In genomic region chr9:126373241-126373640, GRCh38 we compare ENCODE assay signal across 12 cellular contexts. TPM values are rescaled to one million over a fixed set of nuclear protein-coding genes. Genes with fewer than 3 reads are reported as not detected.
DNase-seq lines count a peak whose midpoint lies in the region; ATAC-seq and TF ChIP-seq lines count a peak whose summit lies in the region.
"Had no signal": no experiment of that assay in that cellular context is flagged by ENCODE, and none has a peak within 500 bp of the region (broad histone marks: within the 10 kb centered on the region; RNA-seq: fewer than 3 reads in every experiment).

No MANE protein-coding gene starts in this region.

- H3K27me3 ChIP-seq in Panc1 (ENCODE audit: control insufficient read depth, insufficient read depth, low read length): no peaks in the 10 kb centered on the region
- no peaks in the 10 kb centered on the region for H3K27me3 ChIP-seq in foreskin keratinocyte
- H3K27me3 ChIP-seq: Peyer's patch had no signal

- CTCF ChIA-PET in Panc1 (lab: Charles Lee): no interaction called here
- CTCF ChIA-PET in GM10248 (lab: Yijun Ruan, JAX): no interaction called here

- H3K36me3 ChIP-seq in Panc1 (ENCODE audit: control insufficient read depth, insufficient read depth, low read length): no peaks in the 10 kb centered on the region
- H3K36me3 ChIP-seq: Peyer's patch had no signal

- peak; percentile 71 for ATAC-seq in Panc1
- peak; percentile 63 for ATAC-seq in foreskin keratinocyte
- no peak for ATAC-seq in HG02759 (IDR thresholded peaks at IDR 0.05; ENCODE audit: unreplicated experiment)

- intact Hi-C loops in Panc1 (cut with micrococcal nuclease; ENCODE audit: unreplicated experiment): no loop called here

- DNase-seq in NCI-H82 (lab: John Stamatoyannopoulos, UW) (peak; percentile 16), NCI-H82 treated with DMSO at 0.1 percent for 48 hours (lab: John Stamatoyannopoulos, UW; ENCODE audit: unreplicated experiment) (no peak), Panc1 (ENCODE audit: low read depth, low spot score) (no peak), foreskin keratinocyte (peak; percentile 56 to 79), superior temporal gyrus (ENCODE audit: extremely low spot score) (peak; percentile 53), cerebellar cortex (ENCODE audit: low spot score) (no peak), GM10248 (ENCODE audit: extremely low spot score) (no peak)
- DNase-seq: activated CD4-positive, CD25-positive, alpha-beta regulatory T cell; activated gamma-delta T cell; AML-193; Peyer's patch had no signal

- H3K27ac ChIP-seq in Panc1 (ENCODE audit: low read length) (0 out of 2 replicates have a peak overlapping the region, but pooled peaks have one; percentile 34), foreskin keratinocyte (no peak overlapping the region)
- H3K27ac ChIP-seq: Peyer's patch had no signal

- BruUV-seq in Panc1 (replicated peaks; lab: Mats Ljungman, UMichigan): no TSS peak

- H3K4me3 ChIP-seq in Panc1 (ENCODE audit: low read depth in 2 of 2, low read length in 2 of 2): 0 out of 4 replicates have a peak overlapping the region, but pooled peaks of 1 of the 2 experiments have one; percentile 6
- H3K4me3 ChIP-seq: Peyer's patch had no signal

- peaks cover 37% of the 10 kb centered on the region for H3K4me1 ChIP-seq in Panc1 (ENCODE audit: control insufficient read depth, insufficient read depth, low read length)
- H3K4me1 ChIP-seq in foreskin keratinocyte: peaks cover 19% of the 10 kb centered on the region

- POLR2A ChIA-PET in Panc1 (lab: Charles Lee) (interaction anchor here (0.6 kb wide), 1 partner anchor 31 kb away, joined by 3 read pairs; no protein-coding TSS in a partner anchor), GM10248 (lab: Yijun Ruan, JAX) (no interaction called here)

- in situ Hi-C loops in Panc1 (cut with HindIII; ENCODE audit: low pct_unique_long_range_greater_than_20kb, low sequenced_read_pairs): no loop called here

- no peak for TF ChIP-seq CTCF in Panc1 (IDR thresholded peaks at IDR 0.05)
- no peak for TF ChIP-seq CTCF in foreskin keratinocyte (conservative IDR thresholded peaks at IDR 0.05)
- no peak for TF ChIP-seq CTCF in GM10248 (IDR thresholded peaks at IDR 0.05; ENCODE audit: control extremely low read depth, extremely low read depth, low read depth, missing control alignments)

- H3K9me3 ChIP-seq in Panc1 (ENCODE audit: control insufficient read depth, insufficient read depth, low read depth, low read length): no peaks in the 10 kb centered on the region
- H3K9me3 ChIP-seq: Peyer's patch had no signal

RNA-seq across cellular contexts. Expression of gene MVB12B, which starts 46.6 kb away (rescaled TPM):
- total RNA-seq in Panc1 (2021; ENCODE audit: unreplicated experiment) (9.4 TPM), foreskin keratinocyte (3.1 and 4.7 TPM in 2 replicates)
- 6.6 TPM for polyA plus RNA-seq in Panc1 (2012; ENCODE audit: insufficient read length)
- 2.0 and 2.3 TPM in 2 replicates for polyA plus RNA-seq in foreskin keratinocyte

Comparison
In these comparisons a context has a peak if more than half of its experiments do, and no peak if none do; other contexts are left out.
1. DNase-seq: peak in NCI-H82 (single experiment), foreskin keratinocyte (2 of 2) and superior temporal gyrus (single experiment); none in NCI-H82 treated with DMSO at 0.1 percent for 48 hours (single experiment), Panc1 (single experiment), cerebellar cortex (single experiment) and GM10248 (single experiment).